In the genomic region with DNA sequence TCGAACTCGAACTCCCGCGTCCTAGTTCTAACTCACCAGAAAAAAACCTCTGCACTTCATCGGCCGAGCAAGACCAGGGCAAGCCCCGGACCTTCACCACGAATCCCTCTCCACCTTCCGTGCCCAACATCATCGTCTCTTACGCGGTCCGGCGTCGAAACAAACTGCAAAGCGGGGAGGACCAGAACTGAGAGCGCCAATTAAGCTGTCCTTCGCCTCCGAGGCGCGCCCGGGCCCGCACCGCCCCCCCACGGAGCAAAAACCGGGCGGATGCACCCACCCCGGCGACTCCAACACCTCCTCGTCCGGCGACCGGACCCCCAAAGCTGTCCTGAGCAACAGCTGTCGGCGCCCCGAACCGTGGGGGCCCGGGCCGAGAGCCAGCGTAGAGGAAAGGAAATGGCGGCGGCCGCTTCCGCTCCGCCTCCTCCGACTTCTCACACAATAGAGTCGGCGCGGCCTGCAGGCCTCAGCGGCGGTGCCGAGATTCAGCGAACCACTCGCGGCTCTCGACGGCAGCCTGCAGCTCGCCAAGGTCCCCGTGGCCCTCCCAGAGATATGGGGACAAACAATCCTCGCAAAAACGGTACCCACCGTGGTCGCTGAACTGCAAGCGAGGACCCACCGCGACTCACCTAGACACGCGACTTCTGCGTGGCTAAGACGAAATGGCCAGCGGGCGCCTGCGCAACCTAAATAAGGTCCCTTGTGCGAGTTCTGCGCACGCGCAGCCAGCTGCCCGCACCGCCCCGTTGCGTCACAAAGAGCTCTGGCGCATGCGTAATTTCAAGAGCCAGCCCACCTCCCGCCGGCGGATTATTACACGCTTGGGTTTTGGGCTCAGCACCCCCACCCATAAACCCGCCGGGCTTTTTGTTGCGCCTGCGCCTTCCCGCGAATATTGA, we compare ENCODE assay signal across 8 cellular contexts. TPM values are rescaled to one million over a fixed set of nuclear protein-coding genes. Genes with fewer than 3 reads are reported as not detected.
DNase-seq lines count a peak whose midpoint lies in the region; ATAC-seq and TF ChIP-seq lines count a peak whose summit lies in the region.

A gene with protein sequence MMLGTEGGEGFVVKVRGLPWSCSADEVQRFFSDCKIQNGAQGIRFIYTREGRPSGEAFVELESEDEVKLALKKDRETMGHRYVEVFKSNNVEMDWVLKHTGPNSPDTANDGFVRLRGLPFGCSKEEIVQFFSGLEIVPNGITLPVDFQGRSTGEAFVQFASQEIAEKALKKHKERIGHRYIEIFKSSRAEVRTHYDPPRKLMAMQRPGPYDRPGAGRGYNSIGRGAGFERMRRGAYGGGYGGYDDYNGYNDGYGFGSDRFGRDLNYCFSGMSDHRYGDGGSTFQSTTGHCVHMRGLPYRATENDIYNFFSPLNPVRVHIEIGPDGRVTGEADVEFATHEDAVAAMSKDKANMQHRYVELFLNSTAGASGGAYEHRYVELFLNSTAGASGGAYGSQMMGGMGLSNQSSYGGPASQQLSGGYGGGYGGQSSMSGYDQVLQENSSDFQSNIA (minus strand): TSS at position 671 of the 905 bp plus-strand sequence. CDS start 538 bp downstream, at position 133.

- peak within 1 kb of the TSS; percentile 97 to 100 for H3K9ac ChIP-seq in colonic mucosa (ENCODE audit: low read depth in 2 of 2, low read length in 2 of 2)

- H3K4me1 ChIP-seq in BE2C (peaks cover 4% of the 10 kb centered on the region; the same call in 1 of the 2 replicates), colonic mucosa (peaks cover 8% of the 10 kb centered on the region)

- H3K27me3 ChIP-seq in BE2C = no peaks in the 10 kb centered on the region; the same call in 1 of the 2 replicates
- no peaks in the 10 kb centered on the region for H3K27me3 ChIP-seq in colonic mucosa

- DNase-seq in BE2C (peak; percentile 98), GM19240 (ENCODE audit: insufficient read length, low spot score) (peak; percentile 98), NCI-H526 (lab: John Stamatoyannopoulos, UW) (peak; percentile 94 to 98), colonic mucosa (peak; percentile 99), left colon (peak; percentile 98 to 99)
- peak; percentile 99 for DNase-seq in activated CD4-positive, alpha-beta T cell treated with anti-CD3 and anti-CD28 coated beads for 48 hours
- peak; percentile 99 for DNase-seq in stimulated activated CD4-positive, alpha-beta T cell treated with anti-CD3 and anti-CD28 coated beads, Interleukin-1b, Interleukin-23, amount 100 ng/mL, for 48 hours

- TF ChIP-seq CTCF in BE2C (IDR thresholded peaks at IDR 0.05; ENCODE audit: low read depth, low read length) = no peak; the same call in 1 of the 2 replicates
- TF ChIP-seq CTCF in colonic mucosa (IDR thresholded peaks at IDR 0.05) = no peak

- H3K36me3 ChIP-seq in BE2C = peaks cover 50% of the 10 kb centered on the region
- H3K36me3 ChIP-seq in colonic mucosa = peaks cover 6% of the 10 kb centered on the region

- H3K9me3 ChIP-seq in BE2C (no peaks in the 10 kb centered on the region), colonic mucosa (no peaks in the 10 kb centered on the region)

- intact Hi-C loops in colonic mucosa (cut with DNase I) (no loop called here), left colon (cut with DNase I, micrococcal nuclease) (loop anchor here in 1 of 2 donors (10.0 kb wide), 1 partner anchor 68 kb away; a partner anchor contains a TSS)

- H3K4me3 ChIP-seq in BE2C (ENCODE audit: low read depth, low read length) (peak within 1 kb of the TSS; percentile 94), colonic mucosa (peak within 1 kb of the TSS; percentile 98)

- peak; percentile 72 for ATAC-seq in HG03460 (IDR thresholded peaks at IDR 0.05; ENCODE audit: unreplicated experiment)
- ATAC-seq in left colon = peak; percentile 84

- peak within 1 kb of the TSS; percentile 100 for H3K27ac ChIP-seq in colonic mucosa

RNA-seq across cellular contexts. Expression of the gene that starts here (rescaled TPM):
- 678 TPM for polyA plus RNA-seq in BE2C (2012; ENCODE audit: insufficient read depth, insufficient read length, low read depth)
- total RNA-seq in colonic mucosa (100 to 1,000 TPM; 332 to 510 TPM), left colon (100 to 1,000 TPM; 352 to 431 TPM)

Comparison
In these comparisons a context has a peak if more than half of its experiments do, and no peak if none do; other contexts are left out.
1. Peak in every context shown above with its lines: DNase-seq, ATAC-seq, H3K4me3 ChIP-seq and H3K27ac ChIP-seq.